1 cellular context compared by ENCODE assay signal in the genomic region with DNA sequence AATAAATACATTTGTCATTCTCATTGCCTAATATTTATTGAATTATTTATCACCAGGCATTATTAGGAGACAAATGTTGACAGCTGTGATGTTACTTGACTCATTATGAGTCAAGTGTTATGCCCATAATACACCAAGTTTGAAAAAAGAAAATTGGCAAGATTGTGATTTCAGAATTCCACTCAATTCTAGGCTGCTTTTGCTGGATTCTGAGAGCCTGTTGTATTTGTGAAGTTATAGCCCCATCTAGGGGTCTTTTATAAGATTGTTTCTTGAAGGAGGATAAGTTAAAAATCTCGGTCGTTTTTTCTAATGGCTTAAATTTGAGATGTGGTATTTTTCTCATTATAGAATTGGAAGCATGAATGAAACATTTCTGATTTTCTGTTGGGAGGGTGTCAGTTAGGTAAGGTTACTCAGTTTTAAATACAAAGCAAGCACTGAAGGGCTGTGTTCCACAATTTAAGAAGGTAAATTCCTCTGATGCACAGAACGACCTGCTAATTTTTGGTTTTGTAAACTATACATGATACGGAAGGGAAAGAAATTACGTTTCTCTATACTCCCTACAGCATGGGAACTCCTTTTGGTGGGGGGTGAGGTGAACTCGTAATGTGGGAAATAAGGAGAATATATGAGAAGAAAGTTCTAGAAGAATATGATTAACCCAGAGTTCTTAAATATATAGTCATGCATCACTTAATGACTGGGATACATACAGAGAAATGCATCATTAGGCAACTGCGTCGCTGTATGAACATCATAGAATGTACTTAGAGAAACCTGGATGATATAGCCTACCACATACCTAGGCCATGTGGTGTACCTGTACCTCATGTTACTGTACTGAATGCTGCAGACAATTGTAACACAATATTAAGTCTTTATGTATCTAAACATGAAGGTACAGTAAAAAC.
TF ChIP-seq lines count a peak whose summit lies in the region.

No MANE protein-coding gene starts in this region.

TF ChIP-seq in GM23338, 12 proteins besides CTCF, POLR2A, EP300 and RAD21 (continued from another document):
- no peak for TF ChIP-seq EZH2 (IDR thresholded peaks at IDR 0.05; ENCODE audit: low read depth, unreplicated experiment)
- TF ChIP-seq JUNB (IDR thresholded peaks at IDR 0.05; ENCODE audit: unreplicated experiment) = no peak
- no peak for TF ChIP-seq NANOG (IDR thresholded peaks at IDR 0.05; ENCODE audit: borderline replicate concordance)
- TF ChIP-seq CREB1 (CRISPR knock-in tag; IDR thresholded peaks at IDR 0.05; ENCODE audit: low read depth) = no peak
- no peak for TF ChIP-seq STAT1 (IDR thresholded peaks at IDR 0.05; ENCODE audit: unreplicated experiment)
TF ChIP-seq in GM23338: peak in this region for 0.
